ENCODE assay signal across 21 cellular contexts in the genomic region with DNA sequence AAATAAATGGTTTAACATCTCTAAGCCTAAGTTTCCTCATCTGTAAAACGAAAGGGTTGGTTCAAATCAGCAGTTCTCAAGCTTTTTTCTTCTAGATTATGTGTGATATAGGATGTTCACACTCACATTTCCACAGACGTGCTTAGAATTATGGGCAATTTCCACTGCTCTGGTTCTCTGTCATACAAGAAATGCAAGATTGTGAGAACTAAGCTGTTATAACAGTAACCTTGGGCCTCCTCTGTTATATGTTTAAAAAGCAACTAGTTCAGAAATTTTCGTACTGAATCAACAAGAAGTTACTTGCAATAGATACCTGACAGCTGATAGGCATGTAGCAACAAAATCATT. TPM values are rescaled to one million over a fixed set of nuclear protein-coding genes. Genes with fewer than 3 reads are reported as not detected.
DNase-seq lines count a peak whose midpoint lies in the region; ATAC-seq, FAIRE-seq and TF ChIP-seq lines count a peak whose summit lies in the region.
"Had no signal": no experiment of that assay in that cellular context is flagged by ENCODE, and none has a peak within 500 bp of the region (broad histone marks: within the 10 kb centered on the region; RNA-seq: fewer than 3 reads in every experiment).

No MANE protein-coding gene starts in this region.

- no peaks in the 10 kb centered on the region for H3K9me3 Mint-ChIP-seq in activated T-cell treated with anti-CD3 and anti-CD28 coated beads, Interleukin-2, amount 50 U/mL, for 72 hours
- H3K9me3 Mint-ChIP-seq: CD4-positive, alpha-beta memory T cell had no signal

- in situ Hi-C loops in GM23248 (cut with MboI): no loop called here

- TF ChIP-seq POLR2A in endothelial cell of umbilical vein (IDR thresholded peaks at IDR 0.05; ENCODE audit: low read depth, low read length): no peak

- no peaks in the 10 kb centered on the region for H3K36me3 ChIP-seq in GM23248 (ENCODE audit: low read depth)
- no peaks in the 10 kb centered on the region for H3K36me3 ChIP-seq in endothelial cell of umbilical vein (ENCODE audit: control insufficient read depth in 2 of 2, extremely low read depth in 1 of 2, insufficient read depth in 2 of 2, low read length in 2 of 2)
- H3K36me3 ChIP-seq in neutrophil: no peaks in the 10 kb centered on the region

- WGBS in GM23248 (ENCODE audit: low coverage in 1 of 2, low lambda C conversion rate in 2 of 2, missing lambda C conversion rate in 2 of 2), 2 experiments: 58 to 60% methylated on average over 3 of the region's 3 CpGs

- TF ChIP-seq CTCF in endothelial cell of umbilical vein (IDR thresholded peaks at IDR 0.05; ENCODE audit: extremely low read depth in 1 of 2, insufficient read depth in 1 of 2, low read depth in 1 of 2, low read length in 2 of 2) (no peak), neutrophil (IDR thresholded peaks at IDR 0.05) (no peak)

- DNase-seq in activated T-cell treated with anti-CD3 and anti-CD28 coated beads, Interleukin-2, amount 50 U/mL, for 72 hours: no peak
- no peak for DNase-seq in activated T-cell treated with anti-CD3 and anti-CD28 coated beads, Interleukin-2, amount 50 U/mL, for 48 hours
- DNase-seq in GM23248 (no peak), endothelial cell of umbilical vein (ENCODE audit: low read depth, low spot score) (no peak), KG1 (lab: John Stamatoyannopoulos, UW) (no peak), NCI-H2196 (lab: John Stamatoyannopoulos, UW; ENCODE audit: unreplicated experiment) (no peak), urothelium cell line (ENCODE audit: low spot score) (no peak)
- DNase-seq: AML-193; CD4-positive, alpha-beta memory T cell; DND-41; GDM1; NCI-H1092 treated with DMSO at 0.1 percent for 48 hours; NCI-H1694 treated with DMSO at 0.1 percent for 48 hours; NCI-H446; PC-9 had no signal

- CTCF ChIA-PET in endothelial cell of umbilical vein (lab: Charles Lee): interaction anchor here (0.6 to 1.5 kb wide), 4 partner anchors 11 to 157 kb away, joined by 3 to 10 read pairs (median 4); no protein-coding TSS in a partner anchor

- H3K4me3 ChIP-seq in GM23248: no peak overlapping the region
- H3K4me3 ChIP-seq in endothelial cell of umbilical vein (replicated peaks in 1 of 3; ENCODE audit: insufficient read depth in 1 of 3, low read depth in 1 of 3, low read length in 3 of 3): no peak overlapping the region
- no peak overlapping the region for H3K4me3 ChIP-seq in neutrophil (ENCODE audit: low read depth in 1 of 2, low read length in 1 of 2)
- H3K4me3 ChIP-seq: PC-9 had no signal

- FAIRE-seq in endothelial cell of umbilical vein (lab: Jason Lieb, UNC) (peak; percentile 37), urothelium cell line (lab: Jason Lieb, UNC) (no peak)
- FAIRE-seq: A204.1, GM12892, GM19239, HTR-8/SVneo had no signal

- POLR2A ChIA-PET in endothelial cell of umbilical vein (lab: Charles Lee): no interaction called here

- no peaks in the 10 kb centered on the region; the same call in none of the 2 replicates for H3F3A ChIP-seq in GM23248 (ENCODE audit: insufficient read depth)

- H3K27ac ChIP-seq in GM23248 (peak overlapping the region; percentile 28), endothelial cell of umbilical vein (ENCODE audit: insufficient read depth, low read depth, low read length) (no peak overlapping the region), neutrophil (peak overlapping the region; percentile 4)
- H3K27ac ChIP-seq: PC-9 had no signal

- peaks cover 3 to 6% of the 10 kb centered on the region in 2 donors for H3K36me3 Mint-ChIP-seq in activated T-cell treated with anti-CD3 and anti-CD28 coated beads, Interleukin-2, amount 50 U/mL, for 72 hours (ENCODE audit: insufficient read depth in 2 of 2)

- peaks cover 74% of the 10 kb centered on the region for H3K4me1 Mint-ChIP-seq in activated T-cell treated with anti-CD3 and anti-CD28 coated beads, Interleukin-2, amount 50 U/mL, for 72 hours (ENCODE audit: low read depth)

- H4K20me1 ChIP-seq in GM23248 (ENCODE audit: insufficient read depth) (no peaks in the 10 kb centered on the region), endothelial cell of umbilical vein (replicated peaks; ENCODE audit: control insufficient read depth, extremely low read depth, insufficient read depth, low read length) (no peaks in the 10 kb centered on the region)

- peak overlapping the region; percentile 69 for H3K27ac Mint-ChIP-seq in activated T-cell treated with anti-CD3 and anti-CD28 coated beads, Interleukin-2, amount 50 U/mL, for 72 hours

- peak overlapping the region; percentile 51 for H3K4me2 ChIP-seq in GM23248 (ENCODE audit: unreplicated experiment)
- no peak overlapping the region for H3K4me2 ChIP-seq in endothelial cell of umbilical vein (ENCODE audit: insufficient read depth, low read length)
- H3K4me2 ChIP-seq: PC-9 had no signal

- H3K9ac ChIP-seq in GM23248 (no peak overlapping the region; the same call in 1 of the 2 replicates), endothelial cell of umbilical vein (replicated peaks; ENCODE audit: extremely low read depth, insufficient read depth, low read length) (no peak overlapping the region)

- no peaks in the 10 kb centered on the region for H3K27me3 Mint-ChIP-seq in activated T-cell treated with anti-CD3 and anti-CD28 coated beads, Interleukin-2, amount 50 U/mL, for 72 hours (ENCODE audit: low read depth)
- H3K27me3 Mint-ChIP-seq: CD4-positive, alpha-beta memory T cell had no signal

- H3K27me3 ChIP-seq in GM23248 (replicated peaks; ENCODE audit: insufficient read depth) (no peaks in the 10 kb centered on the region), endothelial cell of umbilical vein (ENCODE audit: control insufficient read depth in 2 of 2, insufficient read depth in 2 of 2, low read length in 2 of 2) (no peaks in the 10 kb centered on the region), neutrophil (no peaks in the 10 kb centered on the region)

- intact Hi-C loops in endothelial cell of umbilical vein (cut with micrococcal nuclease): loop anchor here (2.0 kb wide), 1 partner anchor 33 kb away; no protein-coding TSS in a partner anchor

- H3K79me2 ChIP-seq in GM23248 (ENCODE audit: insufficient read depth) (peaks cover 100% of the 10 kb centered on the region), endothelial cell of umbilical vein (ENCODE audit: control insufficient read depth, insufficient read depth, low read length) (no peaks in the 10 kb centered on the region)

- H3K9me3 ChIP-seq in GM23248 (ENCODE audit: low read depth) (no peaks in the 10 kb centered on the region), endothelial cell of umbilical vein (replicated peaks; ENCODE audit: control insufficient read depth, insufficient read depth, low read length) (no peaks in the 10 kb centered on the region), neutrophil (no peaks in the 10 kb centered on the region)

- no peak for ATAC-seq in activated T-cell treated with anti-CD3 and anti-CD28 coated beads, Interleukin-2, amount 50 U/mL, for 72 hours (replicated peaks in 1 of 2)
- ATAC-seq: HCT116 had no signal

- dilution Hi-C loops in endothelial cell of umbilical vein (cut with MboI; ENCODE audit: extremely low pct_ligation_motif_present, low sequenced_read_pairs): no loop called here

- H3K4me1 ChIP-seq in GM23248 (ENCODE audit: insufficient read depth) (peaks cover 45% of the 10 kb centered on the region), endothelial cell of umbilical vein (ENCODE audit: control insufficient read depth, extremely low read depth, insufficient read depth, low read length) (peaks cover 14% of the 10 kb centered on the region), neutrophil (ENCODE audit: control insufficient read depth in 1 of 2, insufficient read depth in 1 of 2, low read depth in 1 of 2, low read length in 1 of 2) (peaks cover 0 to 9% of the 10 kb centered on the region in 2 experiments)

- H3K4me3 Mint-ChIP-seq in activated T-cell treated with anti-CD3 and anti-CD28 coated beads, Interleukin-2, amount 50 U/mL, for 72 hours: peak overlapping the region in 1 of 2 donors; percentile 55

- no peak overlapping the region for H2AFZ ChIP-seq in GM23248
- no peak overlapping the region for H2AFZ ChIP-seq in endothelial cell of umbilical vein (ENCODE audit: low read depth, low read length)
- H2AFZ ChIP-seq: PC-9 had no signal

- H3K9me1 ChIP-seq in endothelial cell of umbilical vein (replicated peaks; ENCODE audit: control insufficient read depth, extremely low read depth, insufficient read depth, low read length): no peaks in the 10 kb centered on the region

- no peaks in the 10 kb centered on the region for H3K9me2 ChIP-seq in GM23248 (ENCODE audit: insufficient read depth)

- no TSS peak for BruUV-seq in endothelial cell of umbilical vein (replicated peaks; lab: Mats Ljungman, UMichigan)

TF ChIP-seq in endothelial cell of umbilical vein, 7 proteins besides CTCF, POLR2A, EP300 and RAD21:
- TF ChIP-seq, protein P1, sequence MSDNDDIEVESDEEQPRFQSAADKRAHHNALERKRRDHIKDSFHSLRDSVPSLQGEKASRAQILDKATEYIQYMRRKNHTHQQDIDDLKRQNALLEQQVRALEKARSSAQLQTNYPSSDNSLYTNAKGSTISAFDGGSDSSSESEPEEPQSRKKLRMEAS (IDR thresholded peaks at IDR 0.05; ENCODE audit: insufficient read depth, insufficient read length): no peak
- TF ChIP-seq MYC (IDR thresholded peaks at IDR 0.05; ENCODE audit: low read depth, low read length) (no peak), FOS (IDR thresholded peaks at IDR 0.05; ENCODE audit: borderline replicate concordance, insufficient read depth, low read length) (no peak), GATA2 (IDR thresholded peaks at IDR 0.05; ENCODE audit: insufficient read depth, insufficient read length, low read depth, low read length) (no peak), POLR2AphosphoS5 (IDR thresholded peaks at IDR 0.05; ENCODE audit: insufficient read depth, low read depth, low read length) (no peak), JUN (IDR thresholded peaks at IDR 0.05; ENCODE audit: borderline replicate concordance, insufficient read depth, insufficient read length, low read depth) (no peak), EZH2 (IDR thresholded peaks at IDR 0.05; ENCODE audit: borderline replicate concordance, low read depth, low read length, severe bottlenecking) (no peak)

RNA-seq across cellular contexts. Expression of a gene that starts 33.7 kb away (rescaled TPM):
- 100 to 1,000 TPM in 1 of 2 donors, 10 to 100 TPM in 1; 97.9 to 122 TPM for total RNA-seq in activated T-cell treated with anti-CD3 and anti-CD28 coated beads, Interleukin-2, amount 50 U/mL, for 72 hours
- 128 and 1,101 TPM in 2 replicates for total RNA-seq in GM23248 (2014; rRNA removed; shearing (Covaris generic))
- polyA plus RNA-seq in GM23248 (2016; fragmentation: Nextera tagmentation; extraction: Ambion mirVana) (129 and 133 TPM in 2 replicates), endothelial cell of umbilical vein (14.9 and 18.2 TPM in 2 replicates)
- total RNA-seq in endothelial cell of umbilical vein: 52.3 and 55.2 TPM in 2 replicates
- polyA plus RNA-seq in endothelial cell of umbilical vein (2011; cell fraction: cytosol; rRNA removed): 75.4 and 189 TPM in 2 replicates
- 157 and 300 TPM in 2 replicates for polyA plus RNA-seq in endothelial cell of umbilical vein (2011; cell fraction: nucleus; rRNA removed)
- polyA plus RNA-seq in endothelial cell of umbilical vein (2012): 57.6 and 68.2 TPM in 2 replicates
- polyA minus RNA-seq in endothelial cell of umbilical vein: 67.0 and 78.2 TPM in 2 replicates
- 31.3 TPM for polyA minus RNA-seq in endothelial cell of umbilical vein (2011; cell fraction: cytosol; rRNA and poly(A)+ RNA removed)
- polyA minus RNA-seq in endothelial cell of umbilical vein (2011; cell fraction: nucleus; rRNA and poly(A)+ RNA removed): 87.6 and 106 TPM in 2 replicates
